In genomic region chr14:89955022-89955414, GRCh38 we compare ENCODE assay signal across 8 cellular contexts. TPM values are rescaled to one million over a fixed set of nuclear protein-coding genes. Genes with fewer than 3 reads are reported as not detected.
DNase-seq lines count a peak whose midpoint lies in the region; ATAC-seq, FAIRE-seq and TF ChIP-seq lines count a peak whose summit lies in the region.

No MANE protein-coding gene starts in this region.

- H3K4me1 Mint-ChIP-seq in GM23338: peaks cover 16% of the 10 kb centered on the region
- peaks cover 47% of the 10 kb centered on the region for H3K4me1 Mint-ChIP-seq in activated T-helper 2 cell treated with anti-CD3 and anti-CD28 coated beads, Interferon-gamma antibody, Interleukin-2, Interleukin-4, amounts not matched to agents 10 μg/mL and 5 μg/mL and 100 μg/mL, durations not matched to agents 14 hours and 24 hours and 36 hours (ENCODE audit: low read depth)
- peaks cover 32% of the 10 kb centered on the region for H3K4me1 Mint-ChIP-seq in stimulated activated memory B cell treated with anti-CD40 and anti-IgM and Interleukin-4, amounts not matched to agents 10 μg/mL and 1 μg/mL and 100 μg/mL, for 72 hours

- no peaks in the 10 kb centered on the region for H3K9me2 ChIP-seq in GM23338 (ENCODE audit: insufficient read depth)

- peaks cover 6% of the 10 kb centered on the region; the same call in 1 of the 2 replicates for H3K9me3 ChIP-seq in AG04450 (ENCODE audit: control insufficient read depth, insufficient read depth, low read length)

- H3K4me1 ChIP-seq in GM23338 (ENCODE audit: insufficient read depth): peaks cover 15% of the 10 kb centered on the region

- H3K27ac Mint-ChIP-seq in GM23338: peak overlapping the region; percentile 77; the same call in 1 of the 2 replicates
- peak overlapping the region; percentile 81 for H3K27ac Mint-ChIP-seq in activated T-helper 2 cell treated with anti-CD3 and anti-CD28 coated beads, Interferon-gamma antibody, Interleukin-2, Interleukin-4, amounts not matched to agents 10 μg/mL and 5 μg/mL and 100 μg/mL, durations not matched to agents 14 hours and 24 hours and 36 hours
- H3K27ac Mint-ChIP-seq in stimulated activated memory B cell treated with anti-CD40 and anti-IgM and Interleukin-4, amounts not matched to agents 10 μg/mL and 1 μg/mL and 100 μg/mL, for 72 hours: peak overlapping the region; percentile 95

- TF ChIP-seq CTCF in AG04450 (IDR thresholded peaks at IDR 0.05; ENCODE audit: low read depth, low read length) (no peak), GM23338 (conservative IDR thresholded peaks at IDR 0.05; ENCODE audit: low read depth in 2 of 2) (no peak), GM10248 (IDR thresholded peaks at IDR 0.05; ENCODE audit: control extremely low read depth, extremely low read depth, low read depth, missing control alignments) (no peak)

- H3K27me3 ChIP-seq in AG04450 (ENCODE audit: control insufficient read depth, insufficient read depth, low read length): no peaks in the 10 kb centered on the region
- no peaks in the 10 kb centered on the region for H3K27me3 ChIP-seq in GM23338 (ENCODE audit: insufficient read depth)

- peak overlapping the region; percentile 78 for H2AFZ ChIP-seq in GM23338

- H3K79me2 ChIP-seq in GM23338 (replicated peaks; ENCODE audit: insufficient read depth): peaks cover 27% of the 10 kb centered on the region

- peaks cover 46% of the 10 kb centered on the region for H3K36me3 Mint-ChIP-seq in GM23338 (ENCODE audit: low read depth)
- peaks cover 35% of the 10 kb centered on the region for H3K36me3 Mint-ChIP-seq in activated T-helper 2 cell treated with anti-CD3 and anti-CD28 coated beads, Interferon-gamma antibody, Interleukin-2, Interleukin-4, amounts not matched to agents 10 μg/mL and 5 μg/mL and 100 μg/mL, durations not matched to agents 14 hours and 24 hours and 36 hours (ENCODE audit: low read depth)
- peaks cover 34% of the 10 kb centered on the region for H3K36me3 Mint-ChIP-seq in stimulated activated memory B cell treated with anti-CD40 and anti-IgM and Interleukin-4, amounts not matched to agents 10 μg/mL and 1 μg/mL and 100 μg/mL, for 72 hours

- DNase-seq in AG04450 (ENCODE audit: low read depth, low spot score): no peak
- DNase-seq in GM23338 (ENCODE audit: low spot score): no peak
- DNase-seq in activated T-helper 2 cell treated with anti-CD3 and anti-CD28 coated beads, Interferon-gamma antibody, Interleukin-2, Interleukin-4, amounts not matched to agents 10 μg/mL and 5 μg/mL and 100 μg/mL, durations not matched to agents 14 hours and 24 hours and 36 hours (ENCODE audit: low spot score): no peak
- no peak for DNase-seq in frontal cortex (ENCODE audit: low spot score in 2 of 2)
- DNase-seq in foreskin melanocyte: no peak
- DNase-seq in GM10248 (ENCODE audit: extremely low spot score): no peak

- CTCF ChIA-PET in AG04450 (lab: Charles Lee) (interaction anchor here (1.9 to 4.7 kb wide), 2 partner anchors 16 to 18 kb away, joined by 6 to 37 read pairs; no protein-coding TSS in a partner anchor), GM10248 (lab: Yijun Ruan, JAX) (interaction anchor here (0.8 to 6.4 kb wide), 5 partner anchors 11 to 1287 kb away, joined by 3 to 55 read pairs (median 3); no protein-coding TSS in a partner anchor)

- FAIRE-seq in frontal cortex (lab: Jason Lieb, UNC): no peak

- no peaks in the 10 kb centered on the region for H4K20me1 ChIP-seq in GM23338 (replicated peaks; ENCODE audit: insufficient read depth)

- ATAC-seq in GM23338: peak; percentile 3
- ATAC-seq in stimulated activated memory B cell treated with anti-CD40 and anti-IgM and Interleukin-4, amounts not matched to agents 10 μg/mL and 1 μg/mL and 100 μg/mL, for 72 hours: no peak

- peaks cover 22% of the 10 kb centered on the region for H3K9me3 Mint-ChIP-seq in GM23338
- no peaks in the 10 kb centered on the region for H3K9me3 Mint-ChIP-seq in activated T-helper 2 cell treated with anti-CD3 and anti-CD28 coated beads, Interferon-gamma antibody, Interleukin-2, Interleukin-4, amounts not matched to agents 10 μg/mL and 5 μg/mL and 100 μg/mL, durations not matched to agents 14 hours and 24 hours and 36 hours
- no peaks in the 10 kb centered on the region for H3K9me3 Mint-ChIP-seq in stimulated activated memory B cell treated with anti-CD40 and anti-IgM and Interleukin-4, amounts not matched to agents 10 μg/mL and 1 μg/mL and 100 μg/mL, for 72 hours

- 0 out of 2 replicates have a peak, but pooled peaks cover 4% of the 10 kb centered on the region for H3F3A ChIP-seq in GM23338 (replicated peaks; ENCODE audit: low read depth)

- 0 out of 2 replicates have a peak, but pooled peaks cover 7% of the 10 kb centered on the region for H3K36me3 ChIP-seq in GM23338 (ENCODE audit: insufficient read depth)

- H3K27ac ChIP-seq in AG04450 (ENCODE audit: low read depth, low read length): peak overlapping the region; percentile 33
- H3K27ac ChIP-seq in GM23338 (ENCODE audit: low read depth): no peak overlapping the region

- POLR2A ChIA-PET in AG04450 (lab: Yijun Ruan, JAX): interaction anchor here (1.3 kb wide), 1 partner anchor 301 kb away, joined by 7 read pairs; the partner anchor contains the start of gene PSMC1
- POLR2A ChIA-PET in GM10248 (lab: Yijun Ruan, JAX): no interaction called here

- H3K4me3 Mint-ChIP-seq in GM23338: peak overlapping the region; percentile 98
- H3K4me3 Mint-ChIP-seq in activated T-helper 2 cell treated with anti-CD3 and anti-CD28 coated beads, Interferon-gamma antibody, Interleukin-2, Interleukin-4, amounts not matched to agents 10 μg/mL and 5 μg/mL and 100 μg/mL, durations not matched to agents 14 hours and 24 hours and 36 hours (ENCODE audit: low read depth): peak overlapping the region; percentile 87
- peak overlapping the region; percentile 98 for H3K4me3 Mint-ChIP-seq in stimulated activated memory B cell treated with anti-CD40 and anti-IgM and Interleukin-4, amounts not matched to agents 10 μg/mL and 1 μg/mL and 100 μg/mL, for 72 hours

- H3K27me3 Mint-ChIP-seq in GM23338 (ENCODE audit: insufficient read depth, low read depth, poor library complexity): peaks cover 11% of the 10 kb centered on the region
- no peaks in the 10 kb centered on the region for H3K27me3 Mint-ChIP-seq in activated T-helper 2 cell treated with anti-CD3 and anti-CD28 coated beads, Interferon-gamma antibody, Interleukin-2, Interleukin-4, amounts not matched to agents 10 μg/mL and 5 μg/mL and 100 μg/mL, durations not matched to agents 14 hours and 24 hours and 36 hours (ENCODE audit: low read depth)
- H3K27me3 Mint-ChIP-seq in stimulated activated memory B cell treated with anti-CD40 and anti-IgM and Interleukin-4, amounts not matched to agents 10 μg/mL and 1 μg/mL and 100 μg/mL, for 72 hours: no peaks in the 10 kb centered on the region

- intact Hi-C loops in activated T-helper 2 cell treated with anti-CD3 and anti-CD28 coated beads, Interferon-gamma antibody, Interleukin-2, Interleukin-4, amounts not matched to agents 10 μg/mL and 5 μg/mL and 100 μg/mL, durations not matched to agents 14 hours and 24 hours and 36 hours (cut with micrococcal nuclease): loop anchor here (1.0 to 10.0 kb wide), 8 partner anchors 10 to 1390 kb away; partner anchors contain the start of genes FOXN3, PSMC1, RPS6KA5 and ZC3H14

- peak overlapping the region; percentile 88 for H3K4me2 ChIP-seq in GM23338

- H3K4me3 ChIP-seq in AG04450 (ENCODE audit: low read depth, low read length): peak overlapping the region; percentile 77
- peak overlapping the region; percentile 84 for H3K4me3 ChIP-seq in GM23338
- peak overlapping the region; percentile 92 for H3K4me3 ChIP-seq in iPS-11a (ENCODE audit: low read depth, low read length)

TF ChIP-seq in GM23338, 12 proteins besides CTCF, POLR2A, EP300 and RAD21:
- TF ChIP-seq JUNB (IDR thresholded peaks at IDR 0.05; ENCODE audit: unreplicated experiment): no peak
- no peak for TF ChIP-seq EZH2 (IDR thresholded peaks at IDR 0.05; ENCODE audit: low read depth, unreplicated experiment)
- TF ChIP-seq EZH2phosphoT487 (IDR thresholded peaks at IDR 0.05; ENCODE audit: unreplicated experiment): no peak

RNA-seq across cellular contexts. Expression of gene EFCAB11, which starts 0.5 kb away (rescaled TPM):
- polyA plus RNA-seq in AG04450 (2011; rRNA removed): 5.0 and 5.9 TPM in 2 replicates
- polyA minus RNA-seq in AG04450 (2011; rRNA and poly(A)+ RNA removed): 2.0 and 2.7 TPM in 2 replicates
- 6.6 and 7.7 TPM in 2 replicates for total RNA-seq in GM23338 (2014; rRNA removed; shearing (Covaris generic))
- polyA plus RNA-seq in GM23338 (2016; fragmentation: Nextera tagmentation; extraction: Ambion mirVana): 21.5 and 24.6 TPM in 2 replicates
- total RNA-seq in activated T-helper 2 cell treated with anti-CD3 and anti-CD28 coated beads, Interferon-gamma antibody, Interleukin-2, Interleukin-4, amounts not matched to agents 10 μg/mL and 5 μg/mL and 100 μg/mL, durations not matched to agents 14 hours and 24 hours and 36 hours: 7.1 and 9.0 TPM in 2 replicates
- 5.3 TPM for total RNA-seq in frontal cortex

RNA-seq across cellular contexts. Expression of gene TDP1, which starts 0.7 kb away (rescaled TPM):
- polyA plus RNA-seq in AG04450 (2011; rRNA removed): 16.3 and 19.0 TPM in 2 replicates
- polyA minus RNA-seq in AG04450 (2011; rRNA and poly(A)+ RNA removed): 24.8 and 29.1 TPM in 2 replicates
- 49.8 and 63.6 TPM in 2 replicates for total RNA-seq in GM23338 (2014; rRNA removed; shearing (Covaris generic))
- 23.0 and 24.2 TPM in 2 replicates for polyA plus RNA-seq in GM23338 (2016; fragmentation: Nextera tagmentation; extraction: Ambion mirVana)
- 95.6 and 97.5 TPM in 2 replicates for total RNA-seq in activated T-helper 2 cell treated with anti-CD3 and anti-CD28 coated beads, Interferon-gamma antibody, Interleukin-2, Interleukin-4, amounts not matched to agents 10 μg/mL and 5 μg/mL and 100 μg/mL, durations not matched to agents 14 hours and 24 hours and 36 hours
- 37.1 TPM for total RNA-seq in frontal cortex
